In the genomic region with DNA sequence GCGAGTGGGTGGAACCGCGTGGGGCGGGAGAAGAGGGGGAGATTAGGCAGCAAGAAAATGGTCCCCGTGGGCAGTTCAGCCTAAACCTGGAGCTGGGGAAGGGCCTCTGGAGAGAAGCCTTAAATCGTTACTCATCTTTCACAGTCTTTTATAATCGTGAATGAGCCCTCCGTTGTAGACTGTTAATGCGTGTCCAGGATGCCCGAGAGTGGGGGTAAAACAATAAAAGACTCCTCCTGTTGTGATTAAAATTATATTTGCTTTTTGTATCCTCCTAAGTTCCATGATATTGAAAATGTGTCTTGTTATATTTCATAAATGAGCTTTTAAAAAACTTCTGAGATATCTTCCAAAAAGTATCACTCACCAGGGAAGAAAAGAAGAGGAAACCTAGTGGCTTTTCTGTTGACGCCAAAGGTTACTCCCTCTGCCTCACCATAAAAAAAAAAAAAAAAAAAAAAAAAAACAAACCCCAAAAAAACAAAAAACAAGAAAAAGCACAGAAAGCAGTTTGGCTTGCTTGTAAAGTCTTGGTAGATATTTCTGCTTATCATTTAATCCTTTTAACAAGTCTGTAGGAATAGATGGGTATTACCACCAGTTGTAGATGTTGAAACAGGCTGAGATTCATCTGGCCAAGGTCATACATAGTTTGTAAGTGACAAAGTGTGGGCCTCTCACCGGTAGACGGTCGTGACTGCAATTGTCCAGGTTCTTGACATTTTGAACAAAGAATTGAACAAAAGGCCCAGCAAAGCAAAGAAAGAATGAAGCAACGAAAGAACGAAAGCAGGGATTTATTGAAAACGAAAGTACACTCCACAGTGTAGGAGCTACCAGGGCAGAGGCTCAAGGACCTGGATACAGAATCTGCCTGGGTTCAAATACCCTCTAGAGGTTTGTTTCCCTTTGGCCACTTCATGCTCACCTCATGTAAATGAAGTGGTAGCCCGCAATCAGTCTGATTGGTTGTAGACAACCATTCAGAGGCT, we compare ENCODE assay signal across 1 cellular context.
TF ChIP-seq lines count a peak whose summit lies in the region.

No MANE protein-coding gene starts in this region.

TF ChIP-seq in K562, 482 proteins besides CTCF, POLR2A, EP300 and RAD21 (continued from another document):
- TF ChIP-seq, protein P1, sequence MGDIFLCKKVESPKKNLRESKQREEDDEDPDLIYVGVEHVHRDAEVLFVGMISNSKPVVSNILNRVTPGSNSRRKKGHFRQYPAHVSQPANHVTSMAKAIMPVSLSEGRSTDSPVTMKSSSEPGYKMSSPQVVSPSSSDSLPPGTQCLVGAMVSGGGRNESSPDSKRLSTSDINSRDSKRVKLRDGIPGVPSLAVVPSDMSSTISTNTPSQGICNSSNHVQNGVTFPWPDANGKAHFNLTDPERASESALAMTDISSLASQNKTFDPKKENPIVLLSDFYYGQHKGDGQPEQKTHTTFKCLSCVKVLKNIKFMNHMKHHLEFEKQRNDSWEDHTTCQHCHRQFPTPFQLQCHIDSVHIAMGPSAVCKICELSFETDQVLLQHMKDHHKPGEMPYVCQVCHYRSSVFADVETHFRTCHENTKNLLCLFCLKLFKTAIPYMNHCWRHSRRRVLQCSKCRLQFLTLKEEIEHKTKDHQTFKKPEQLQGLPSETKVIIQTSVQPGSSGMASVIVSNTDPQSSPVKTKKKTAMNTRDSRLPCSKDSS (IDR thresholded peaks at IDR 0.05; ENCODE audit: low read depth, partially characterized antibody), result no peak
- TF ChIP-seq CREB1 (IDR thresholded peaks at IDR 0.05) (no peak), CREB1 (CRISPR knock-in tag; IDR thresholded peaks at IDR 0.05) (no peak), NR2C2 (CRISPR knock-in tag; IDR thresholded peaks at IDR 0.05) (no peak; the same call in 1 of the 2 replicates), NR2C2 (tag; IDR thresholded peaks at IDR 0.05) (peak; percentile 69; the same call in 1 of the 2 replicates), GATAD2A (IDR thresholded peaks at IDR 0.05) (no peak), ZKSCAN8 (CRISPR knock-in tag; IDR thresholded peaks at IDR 0.05) (peak; percentile 53; the same call in 1 of the 2 replicates), XRCC4 (IDR thresholded peaks at IDR 0.05; ENCODE audit: extremely low read depth, insufficient read depth, insufficient read length) (no peak), NUFIP1 (IDR thresholded peaks at IDR 0.05; ENCODE audit: partially characterized antibody) (no peak), LCOR (CRISPR knock-in tag; IDR thresholded peaks at IDR 0.05) (no peak), ZNF12 (CRISPR knock-in tag; IDR thresholded peaks at IDR 0.05) (no peak), RNF2 (IDR thresholded peaks at IDR 0.05) (no peak), ELF4 (CRISPR knock-in tag; IDR thresholded peaks at IDR 0.05) (no peak), THRAP3 (IDR thresholded peaks at IDR 0.05; ENCODE audit: borderline replicate concordance) (no peak), NFATC3 (IDR thresholded peaks at IDR 0.05) (no peak), TAL1 (IDR thresholded peaks at IDR 0.05) (no peak; the same call in 1 of the 2 replicates), SP1 (CRISPR knock-in tag; IDR thresholded peaks at IDR 0.05) (no peak), ZNF561 (CRISPR knock-in tag; conservative IDR thresholded peaks at IDR 0.05) (no peak), HNRNPL (IDR thresholded peaks at IDR 0.05; ENCODE audit: low read depth, low read length) (no peak), TAF1 (IDR thresholded peaks at IDR 0.05; ENCODE audit: control insufficient read depth, extremely low read depth, insufficient read depth, low read length, severe bottlenecking) (peak; percentile 19), PTRF (tag; IDR thresholded peaks at IDR 0.05) (no peak), CC2D1A (IDR thresholded peaks at IDR 0.05) (no peak), ZNF239 (CRISPR knock-in tag; IDR thresholded peaks at IDR 0.05) (no peak), SOX6 (IDR thresholded peaks at IDR 0.05) (no peak), TSC22D4 (tag; IDR thresholded peaks at IDR 0.05) (no peak), MTA1 (IDR thresholded peaks at IDR 0.05; ENCODE audit: borderline replicate concordance) (no peak), NBN (IDR thresholded peaks at IDR 0.05; ENCODE audit: low read depth) (no peak)
- TF ChIP-seq, protein P2, sequence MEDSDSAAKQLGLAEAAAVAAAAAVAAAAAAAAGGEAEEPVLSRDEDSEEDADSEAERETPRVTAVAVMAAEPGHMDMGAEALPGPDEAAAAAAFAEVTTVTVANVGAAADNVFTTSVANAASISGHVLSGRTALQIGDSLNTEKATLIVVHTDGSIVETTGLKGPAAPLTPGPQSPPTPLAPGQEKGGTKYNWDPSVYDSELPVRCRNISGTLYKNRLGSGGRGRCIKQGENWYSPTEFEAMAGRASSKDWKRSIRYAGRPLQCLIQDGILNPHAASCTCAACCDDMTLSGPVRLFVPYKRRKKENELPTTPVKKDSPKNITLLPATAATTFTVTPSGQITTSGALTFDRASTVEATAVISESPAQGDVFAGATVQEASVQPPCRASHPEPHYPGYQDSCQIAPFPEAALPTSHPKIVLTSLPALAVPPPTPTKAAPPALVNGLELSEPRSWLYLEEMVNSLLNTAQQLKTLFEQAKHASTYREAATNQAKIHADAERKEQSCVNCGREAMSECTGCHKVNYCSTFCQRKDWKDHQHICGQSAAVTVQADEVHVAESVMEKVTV (CRISPR knock-in tag; IDR thresholded peaks at IDR 0.05), result no peak
- TF ChIP-seq, protein P3, sequence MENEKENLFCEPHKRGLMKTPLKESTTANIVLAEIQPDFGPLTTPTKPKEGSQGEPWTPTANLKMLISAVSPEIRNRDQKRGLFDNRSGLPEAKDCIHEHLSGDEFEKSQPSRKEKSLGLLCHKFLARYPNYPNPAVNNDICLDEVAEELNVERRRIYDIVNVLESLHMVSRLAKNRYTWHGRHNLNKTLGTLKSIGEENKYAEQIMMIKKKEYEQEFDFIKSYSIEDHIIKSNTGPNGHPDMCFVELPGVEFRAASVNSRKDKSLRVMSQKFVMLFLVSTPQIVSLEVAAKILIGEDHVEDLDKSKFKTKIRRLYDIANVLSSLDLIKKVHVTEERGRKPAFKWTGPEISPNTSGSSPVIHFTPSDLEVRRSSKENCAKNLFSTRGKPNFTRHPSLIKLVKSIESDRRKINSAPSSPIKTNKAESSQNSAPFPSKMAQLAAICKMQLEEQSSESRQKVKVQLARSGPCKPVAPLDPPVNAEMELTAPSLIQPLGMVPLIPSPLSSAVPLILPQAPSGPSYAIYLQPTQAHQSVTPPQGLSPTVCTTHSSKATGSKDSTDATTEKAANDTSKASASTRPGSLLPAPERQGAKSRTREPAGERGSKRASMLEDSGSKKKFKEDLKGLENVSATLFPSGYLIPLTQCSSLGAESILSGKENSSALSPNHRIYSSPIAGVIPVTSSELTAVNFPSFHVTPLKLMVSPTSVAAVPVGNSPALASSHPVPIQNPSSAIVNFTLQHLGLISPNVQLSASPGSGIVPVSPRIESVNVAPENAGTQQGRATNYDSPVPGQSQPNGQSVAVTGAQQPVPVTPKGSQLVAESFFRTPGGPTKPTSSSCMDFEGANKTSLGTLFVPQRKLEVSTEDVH (IDR thresholded peaks at IDR 0.05; ENCODE audit: low read depth, partially characterized antibody), result no peak
- TF ChIP-seq, protein P4, sequence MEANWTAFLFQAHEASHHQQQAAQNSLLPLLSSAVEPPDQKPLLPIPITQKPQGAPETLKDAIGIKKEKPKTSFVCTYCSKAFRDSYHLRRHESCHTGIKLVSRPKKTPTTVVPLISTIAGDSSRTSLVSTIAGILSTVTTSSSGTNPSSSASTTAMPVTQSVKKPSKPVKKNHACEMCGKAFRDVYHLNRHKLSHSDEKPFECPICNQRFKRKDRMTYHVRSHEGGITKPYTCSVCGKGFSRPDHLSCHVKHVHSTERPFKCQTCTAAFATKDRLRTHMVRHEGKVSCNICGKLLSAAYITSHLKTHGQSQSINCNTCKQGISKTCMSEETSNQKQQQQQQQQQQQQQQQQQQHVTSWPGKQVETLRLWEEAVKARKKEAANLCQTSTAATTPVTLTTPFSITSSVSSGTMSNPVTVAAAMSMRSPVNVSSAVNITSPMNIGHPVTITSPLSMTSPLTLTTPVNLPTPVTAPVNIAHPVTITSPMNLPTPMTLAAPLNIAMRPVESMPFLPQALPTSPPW (CRISPR knock-in tag; IDR thresholded peaks at IDR 0.05), result no peak
- TF ChIP-seq, protein P5, sequence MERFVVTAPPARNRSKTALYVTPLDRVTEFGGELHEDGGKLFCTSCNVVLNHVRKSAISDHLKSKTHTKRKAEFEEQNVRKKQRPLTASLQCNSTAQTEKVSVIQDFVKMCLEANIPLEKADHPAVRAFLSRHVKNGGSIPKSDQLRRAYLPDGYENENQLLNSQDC (CRISPR knock-in tag; IDR thresholded peaks at IDR 0.05), result no peak
- TF ChIP-seq, protein P6, sequence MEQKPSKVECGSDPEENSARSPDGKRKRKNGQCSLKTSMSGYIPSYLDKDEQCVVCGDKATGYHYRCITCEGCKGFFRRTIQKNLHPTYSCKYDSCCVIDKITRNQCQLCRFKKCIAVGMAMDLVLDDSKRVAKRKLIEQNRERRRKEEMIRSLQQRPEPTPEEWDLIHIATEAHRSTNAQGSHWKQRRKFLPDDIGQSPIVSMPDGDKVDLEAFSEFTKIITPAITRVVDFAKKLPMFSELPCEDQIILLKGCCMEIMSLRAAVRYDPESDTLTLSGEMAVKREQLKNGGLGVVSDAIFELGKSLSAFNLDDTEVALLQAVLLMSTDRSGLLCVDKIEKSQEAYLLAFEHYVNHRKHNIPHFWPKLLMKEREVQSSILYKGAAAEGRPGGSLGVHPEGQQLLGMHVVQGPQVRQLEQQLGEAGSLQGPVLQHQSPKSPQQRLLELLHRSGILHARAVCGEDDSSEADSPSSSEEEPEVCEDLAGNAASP (IDR thresholded peaks at IDR 0.05), result peak; percentile 84; the same call in 1 of the 2 replicates
